In the genomic region with DNA sequence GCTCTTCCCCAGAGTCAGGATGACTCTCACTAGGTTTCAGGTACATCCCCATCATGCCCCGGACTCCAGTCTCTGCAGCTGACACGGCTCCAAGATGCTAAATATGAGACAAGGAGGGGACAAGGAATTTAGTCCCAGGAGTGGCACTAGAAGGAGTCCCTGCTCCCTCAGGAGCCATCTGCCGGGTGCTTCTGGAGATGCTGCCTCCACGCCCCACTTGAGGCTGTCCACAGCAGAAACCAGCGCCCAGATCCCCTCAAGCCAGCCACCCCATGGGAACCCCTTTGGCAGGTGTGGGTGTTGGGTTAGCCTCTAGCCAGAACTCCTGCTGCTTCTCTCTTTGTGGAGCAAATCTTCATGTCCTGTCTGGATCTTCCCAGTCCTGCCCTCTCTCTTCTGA, we compare ENCODE assay signal across 20 cellular contexts. TPM values are rescaled to one million over a fixed set of nuclear protein-coding genes. Genes with fewer than 3 reads are reported as not detected.
A peak's percentile ranks its signal among the peaks of the same experiment; 100 is the strongest.
DNase-seq lines count a peak whose midpoint lies in the region; ATAC-seq and TF ChIP-seq lines count a peak whose summit lies in the region.
"Had no signal": no experiment of that assay in that cellular context is flagged by ENCODE, and none has a peak within 500 bp of the region (broad histone marks: within the 10 kb centered on the region; RNA-seq: fewer than 3 reads in every experiment).

No MANE protein-coding gene starts in this region.

- H3K79me2 ChIP-seq in H9 (ENCODE audit: insufficient read depth, low read length), result peaks cover 30% of the 10 kb centered on the region; the same call in 1 of the 2 replicates

- H4K8ac ChIP-seq in H9 (replicated peaks; ENCODE audit: insufficient read length, low read depth, low read length), result no peak overlapping the region

- no peak overlapping the region for H2BK5ac ChIP-seq in H9 (ENCODE audit: insufficient read length, low read length)

- DNase-seq in H9, result peak; percentile 15
- no peak for DNase-seq in endothelial cell (ENCODE audit: low spot score)
- DNase-seq in prostate gland (ENCODE audit: low spot score), result no peak
- DNase-seq in natural killer cell, result no peak
- DNase-seq in NCI-H1048 (lab: John Stamatoyannopoulos, UW), result no peak
- DNase-seq in NCI-H446 treated with DMSO at 0.1 percent for 48 hours (lab: John Stamatoyannopoulos, UW), result no peak
- DNase-seq: Caco-2, GOT3, HFFc6, KBM-7, NCI-H1092 treated with DMSO at 0.1 percent for 48 hours, NCI-H1694, NCI-H2107, NCI-H345, NCI-H69, Right ventricle myocardium superior, SK-N-SH had no signal

- no peak overlapping the region for H3K4ac ChIP-seq in H9 (ENCODE audit: low read depth, low read length)

- no peak overlapping the region for H4K5ac ChIP-seq in H9 (ENCODE audit: insufficient read length, low read depth, low read length)

- no peak overlapping the region for H2BK12ac ChIP-seq in H9 (ENCODE audit: insufficient read length, low read depth, low read length)

- TF ChIP-seq POLR2A in prostate gland (IDR thresholded peaks at IDR 0.05), result no peak

- H3K9ac ChIP-seq in H9 (ENCODE audit: extremely low read depth, insufficient read length, low read length), result no peak overlapping the region
- H3K9ac ChIP-seq: SK-N-SH had no signal

- H2AFZ ChIP-seq in H9 (ENCODE audit: low read length), result no peak overlapping the region

- no peak for TF ChIP-seq CTCF in H9 (conservative IDR thresholded peaks at IDR 0.05)
- no peak for TF ChIP-seq CTCF in endothelial cell (IDR thresholded peaks at IDR 0.05; ENCODE audit: unreplicated experiment)
- TF ChIP-seq CTCF in prostate gland (IDR thresholded peaks at IDR 0.05), result no peak
- TF ChIP-seq CTCF in natural killer cell (IDR thresholded peaks at IDR 0.05), result no peak

- no peak overlapping the region for H3K27ac ChIP-seq in H9 (ENCODE audit: insufficient read length, low read depth, low read length)
- peak overlapping the region; percentile 30 to 39 for H3K27ac ChIP-seq in prostate gland
- H3K27ac ChIP-seq: C4-2B had no signal

- H2BK120ac ChIP-seq in H9 (ENCODE audit: low read depth, low read length, poor library complexity, severe bottlenecking), result no peak overlapping the region

- no peak overlapping the region for H3K23ac ChIP-seq in H9 (ENCODE audit: insufficient read length, low read depth, low read length)

- H3K23me2 ChIP-seq in H9 (ENCODE audit: insufficient read length, low read depth, low read length, poor library complexity, severe bottlenecking), result peaks cover 4% of the 10 kb centered on the region

- H2BK20ac ChIP-seq in H9 (ENCODE audit: low read depth, low read length, poor library complexity, severe bottlenecking), result no peak overlapping the region

- no peak overlapping the region for H3K14ac ChIP-seq in H9 (ENCODE audit: insufficient read depth, low read length)

- H3K4me1 ChIP-seq in H9 (ENCODE audit: insufficient read depth, low read length) (peaks cover 48% of the 10 kb centered on the region), prostate gland (replicated peaks) (no peaks in the 10 kb centered on the region)

- no peak overlapping the region for H2AK5ac ChIP-seq in H9 (ENCODE audit: insufficient read length, low read length)

- H4K20me1 ChIP-seq in H9 (ENCODE audit: control insufficient read depth, insufficient read depth, insufficient read length), result no peaks in the 10 kb centered on the region

- H3K9me3 ChIP-seq in H9 (ENCODE audit: control insufficient read depth, low read depth, low read length), result no peaks in the 10 kb centered on the region
- H3K9me3 ChIP-seq in prostate gland, result no peaks in the 10 kb centered on the region
- H3K9me3 ChIP-seq: SK-N-SH had no signal

- H3K27ac Mint-ChIP-seq in H9 (peak overlapping the region in 2 of 3 experiments; percentile 42 to 43; a peak in 3 of 7 replicates), endothelial cell (ENCODE audit: unreplicated experiment) (no peak overlapping the region), natural killer cell (no peak overlapping the region)
- H3K27ac Mint-ChIP-seq in activated T-helper 17 cell treated with anti-CD3 and anti-CD28 coated beads, Interleukin-2, amount 50 U/mL, for 72 hours, result no peak overlapping the region
- H3K27ac Mint-ChIP-seq: HFFc6 had no signal

- H3K4me2 ChIP-seq in H9 (ENCODE audit: insufficient read depth, insufficient read length, low read length), result no peak overlapping the region
- H3K4me2 ChIP-seq: SK-N-SH had no signal

- H3K36me3 ChIP-seq in prostate gland, result no peaks in the 10 kb centered on the region

- no peak for ATAC-seq in natural killer cell
- no peak for ATAC-seq in activated T-helper 17 cell treated with anti-CD3 and anti-CD28 coated beads, Interleukin-2, amount 50 U/mL, for 72 hours (replicated peaks)

- H2BK15ac ChIP-seq in H9 (ENCODE audit: low read depth, low read length), result no peak overlapping the region

- H3K4me1 Mint-ChIP-seq in H9 (peaks cover 85 to 92% of the 10 kb centered on the region in 2 experiments), endothelial cell (ENCODE audit: unreplicated experiment) (peaks cover 45% of the 10 kb centered on the region), natural killer cell (no peaks in the 10 kb centered on the region)
- no peaks in the 10 kb centered on the region for H3K4me1 Mint-ChIP-seq in activated T-helper 17 cell treated with anti-CD3 and anti-CD28 coated beads, Interleukin-2, amount 50 U/mL, for 72 hours

- H3K4me3 ChIP-seq in prostate gland, result no peak overlapping the region

- H3K4me3 Mint-ChIP-seq in H9, result peak overlapping the region in 1 of 2 experiments; percentile 3; a peak in 1 of 5 replicates
- peak overlapping the region; percentile 45 for H3K4me3 Mint-ChIP-seq in endothelial cell (ENCODE audit: unreplicated experiment)
- H3K4me3 Mint-ChIP-seq in natural killer cell, result no peak overlapping the region
- H3K4me3 Mint-ChIP-seq in activated T-helper 17 cell treated with anti-CD3 and anti-CD28 coated beads, Interleukin-2, amount 50 U/mL, for 72 hours, result no peak overlapping the region
- H3K4me3 Mint-ChIP-seq: HFFc6 had no signal

- H3K27me3 ChIP-seq in H9 (ENCODE audit: insufficient read depth, low read length) (no peaks in the 10 kb centered on the region), prostate gland (replicated peaks; ENCODE audit: insufficient read depth) (no peaks in the 10 kb centered on the region)

- no CpG with 5 or more reads among the region's 5 CpGs for WGBS in H9 (ENCODE audit: extremely low coverage, insufficient read length, low lambda C conversion rate)
- 77% methylated on average over 5 of the region's 5 CpGs for WGBS in prostate gland

- no peak overlapping the region for H4K91ac ChIP-seq in H9 (ENCODE audit: insufficient read length, low read depth, low read length)

- H3K27me3 Mint-ChIP-seq in H9 (ENCODE audit: low read depth) (no peaks in the 10 kb centered on the region), endothelial cell (ENCODE audit: unreplicated experiment) (peaks cover 7% of the 10 kb centered on the region), natural killer cell (ENCODE audit: low read depth in 2 of 2) (peaks cover 20 to 52% of the 10 kb centered on the region in 2 donors)
- H3K27me3 Mint-ChIP-seq in activated T-helper 17 cell treated with anti-CD3 and anti-CD28 coated beads, Interleukin-2, amount 50 U/mL, for 72 hours, result peaks cover 36% of the 10 kb centered on the region

- H3K18ac ChIP-seq in H9 (ENCODE audit: insufficient read length, low read depth, low read length), result no peak overlapping the region

- H3K79me1 ChIP-seq in H9 (ENCODE audit: insufficient read depth, low read depth, low read length, poor library complexity, severe bottlenecking), result peaks cover 18% of the 10 kb centered on the region

- H3K36me3 Mint-ChIP-seq in H9 (ENCODE audit: insufficient read depth in 1 of 3, low read depth in 3 of 3), result peaks cover 6 to 45% (median 34%) of the 10 kb centered on the region in 3 experiments; a peak in 6 of 7 replicates
- no peaks in the 10 kb centered on the region for H3K36me3 Mint-ChIP-seq in endothelial cell (ENCODE audit: low read depth, unreplicated experiment)
- H3K36me3 Mint-ChIP-seq in natural killer cell, result no peaks in the 10 kb centered on the region
- no peaks in the 10 kb centered on the region for H3K36me3 Mint-ChIP-seq in activated T-helper 17 cell treated with anti-CD3 and anti-CD28 coated beads, Interleukin-2, amount 50 U/mL, for 72 hours (ENCODE audit: low read depth)

- no peaks in the 10 kb centered on the region for H3K9me3 Mint-ChIP-seq in H9
- H3K9me3 Mint-ChIP-seq in endothelial cell (ENCODE audit: unreplicated experiment), result no peaks in the 10 kb centered on the region
- no peaks in the 10 kb centered on the region for H3K9me3 Mint-ChIP-seq in natural killer cell
- no peaks in the 10 kb centered on the region for H3K9me3 Mint-ChIP-seq in activated T-helper 17 cell treated with anti-CD3 and anti-CD28 coated beads, Interleukin-2, amount 50 U/mL, for 72 hours
- H3K9me3 Mint-ChIP-seq: HFFc6 had no signal

- intact Hi-C loops in prostate gland (cut with DNase I) (no loop called here), natural killer cell (cut with micrococcal nuclease) (no loop called here)

- H3K56ac ChIP-seq in H9 (ENCODE audit: insufficient read length, low read depth, low read length), result no peak overlapping the region

- no peak overlapping the region for H3T11ph ChIP-seq in H9 (ENCODE audit: low read length)

RNA-seq across cellular contexts. Expression of a gene that starts 40.3 kb away (rescaled TPM):
- total RNA-seq in H9 (2021), result 91.4 and 92.7 TPM in 2 replicates
- total RNA-seq in endothelial cell (ENCODE audit: unreplicated experiment), result 9.6 TPM
- 10 to 100 TPM; 14.6 to 22.2 TPM for total RNA-seq in prostate gland
- total RNA-seq in natural killer cell, result 1 to 10 TPM; 2.6 to 3.5 (median 3.0) TPM
- under 1 TPM in 1 of 2 donors, not detected in 1; 0.90 TPM for total RNA-seq in activated T-helper 17 cell treated with anti-CD3 and anti-CD28 coated beads, Interleukin-2, amount 50 U/mL, for 72 hours
- total RNA-seq: M059J had no signal

Comparison
In these comparisons a context has a peak if more than half of its experiments do, and no peak if none do; other contexts are left out.
1. H3K27ac Mint-ChIP-seq: peak in H9 (2 of 3); none in endothelial cell (single experiment), natural killer cell (0 of 2) and activated T-helper 17 cell treated with anti-CD3 and anti-CD28 coated beads, Interleukin-2, amount 50 U/mL, for 72 hours (single experiment).